In genomic region chr17:32341857-32342602, GRCh38 we compare ENCODE assay signal across 1 cellular context.
A peak's percentile ranks its signal among the peaks of the same experiment; 100 is the strongest.
TF ChIP-seq lines count a peak whose summit lies in the region.

TSS of gene C17orf75 (minus strand) at chr17:32342173. CDS start at chr17:32342139, 34 bp downstream.

TF ChIP-seq in GM23338, 12 proteins besides CTCF, POLR2A, EP300 and RAD21 (continued from another document):
- TF ChIP-seq, protein P1, sequence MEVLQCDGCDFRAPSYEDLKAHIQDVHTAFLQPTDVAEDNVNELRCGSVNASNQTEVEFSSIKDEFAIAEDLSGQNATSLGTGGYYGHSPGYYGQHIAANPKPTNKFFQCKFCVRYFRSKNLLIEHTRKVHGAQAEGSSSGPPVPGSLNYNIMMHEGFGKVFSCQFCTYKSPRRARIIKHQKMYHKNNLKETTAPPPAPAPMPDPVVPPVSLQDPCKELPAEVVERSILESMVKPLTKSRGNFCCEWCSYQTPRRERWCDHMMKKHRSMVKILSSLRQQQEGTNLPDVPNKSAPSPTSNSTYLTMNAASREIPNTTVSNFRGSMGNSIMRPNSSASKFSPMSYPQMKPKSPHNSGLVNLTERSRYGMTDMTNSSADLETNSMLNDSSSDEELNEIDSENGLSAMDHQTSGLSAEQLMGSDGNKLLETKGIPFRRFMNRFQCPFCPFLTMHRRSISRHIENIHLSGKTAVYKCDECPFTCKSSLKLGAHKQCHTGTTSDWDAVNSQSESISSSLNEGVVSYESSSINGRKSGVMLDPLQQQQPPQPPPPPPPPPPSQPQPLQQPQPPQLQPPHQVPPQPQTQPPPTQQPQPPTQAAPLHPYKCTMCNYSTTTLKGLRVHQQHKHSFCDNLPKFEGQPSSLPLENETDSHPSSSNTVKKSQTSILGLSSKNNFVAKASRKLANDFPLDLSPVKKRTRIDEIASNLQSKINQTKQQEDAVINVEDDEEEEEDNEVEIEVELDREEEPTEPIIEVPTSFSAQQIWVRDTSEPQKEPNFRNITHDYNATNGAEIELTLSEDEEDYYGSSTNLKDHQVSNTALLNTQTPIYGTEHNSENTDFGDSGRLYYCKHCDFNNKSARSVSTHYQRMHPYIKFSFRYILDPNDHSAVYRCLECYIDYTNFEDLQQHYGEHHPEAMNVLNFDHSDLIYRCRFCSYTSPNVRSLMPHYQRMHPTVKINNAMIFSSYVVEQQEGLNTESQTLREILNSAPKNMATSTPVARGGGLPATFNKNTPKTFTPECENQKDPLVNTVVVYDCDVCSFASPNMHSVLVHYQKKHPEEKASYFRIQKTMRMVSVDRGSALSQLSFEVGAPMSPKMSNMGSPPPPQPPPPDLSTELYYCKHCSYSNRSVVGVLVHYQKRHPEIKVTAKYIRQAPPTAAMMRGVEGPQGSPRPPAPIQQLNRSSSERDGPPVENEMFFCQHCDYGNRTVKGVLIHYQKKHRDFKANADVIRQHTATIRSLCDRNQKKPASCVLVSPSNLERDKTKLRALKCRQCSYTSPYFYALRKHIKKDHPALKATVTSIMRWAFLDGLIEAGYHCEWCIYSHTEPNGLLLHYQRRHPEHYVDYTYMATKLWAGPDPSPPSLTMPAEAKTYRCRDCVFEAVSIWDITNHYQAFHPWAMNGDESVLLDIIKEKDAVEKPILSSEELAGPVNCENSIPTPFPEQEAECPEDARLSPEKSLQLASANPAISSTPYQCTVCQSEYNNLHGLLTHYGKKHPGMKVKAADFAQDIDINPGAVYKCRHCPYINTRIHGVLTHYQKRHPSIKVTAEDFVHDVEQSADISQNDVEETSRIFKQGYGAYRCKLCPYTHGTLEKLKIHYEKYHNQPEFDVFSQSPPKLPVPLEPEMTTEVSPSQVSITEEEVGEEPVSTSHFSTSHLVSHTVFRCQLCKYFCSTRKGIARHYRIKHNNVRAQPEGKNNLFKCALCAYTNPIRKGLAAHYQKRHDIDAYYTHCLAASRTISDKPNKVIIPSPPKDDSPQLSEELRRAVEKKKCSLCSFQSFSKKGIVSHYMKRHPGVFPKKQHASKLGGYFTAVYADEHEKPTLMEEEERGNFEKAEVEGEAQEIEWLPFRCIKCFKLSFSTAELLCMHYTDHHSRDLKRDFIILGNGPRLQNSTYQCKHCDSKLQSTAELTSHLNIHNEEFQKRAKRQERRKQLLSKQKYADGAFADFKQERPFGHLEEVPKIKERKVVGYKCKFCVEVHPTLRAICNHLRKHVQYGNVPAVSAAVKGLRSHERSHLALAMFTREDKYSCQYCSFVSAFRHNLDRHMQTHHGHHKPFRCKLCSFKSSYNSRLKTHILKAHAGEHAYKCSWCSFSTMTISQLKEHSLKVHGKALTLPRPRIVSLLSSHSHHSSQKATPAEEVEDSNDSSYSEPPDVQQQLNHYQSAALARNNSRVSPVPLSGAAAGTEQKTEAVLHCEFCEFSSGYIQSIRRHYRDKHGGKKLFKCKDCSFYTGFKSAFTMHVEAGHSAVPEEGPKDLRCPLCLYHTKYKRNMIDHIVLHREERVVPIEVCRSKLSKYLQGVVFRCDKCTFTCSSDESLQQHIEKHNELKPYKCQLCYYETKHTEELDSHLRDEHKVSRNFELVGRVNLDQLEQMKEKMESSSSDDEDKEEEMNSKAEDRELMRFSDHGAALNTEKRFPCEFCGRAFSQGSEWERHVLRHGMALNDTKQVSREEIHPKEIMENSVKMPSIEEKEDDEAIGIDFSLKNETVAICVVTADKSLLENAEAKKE (CRISPR knock-in tag; IDR thresholded peaks at IDR 0.05), result peak; percentile 30; the same call in 1 of the 2 replicates
- TF ChIP-seq ZNF331 (CRISPR knock-in tag; IDR thresholded peaks at IDR 0.05; ENCODE audit: low read depth), result no peak
- TF ChIP-seq CREB1 (CRISPR knock-in tag; IDR thresholded peaks at IDR 0.05; ENCODE audit: low read depth), result peak; percentile 72
- TF ChIP-seq ZNF114 (CRISPR knock-in tag; IDR thresholded peaks at IDR 0.05), result no peak
- no peak for TF ChIP-seq EZH2phosphoT487 (IDR thresholded peaks at IDR 0.05; ENCODE audit: unreplicated experiment)
- TF ChIP-seq STAT1 (IDR thresholded peaks at IDR 0.05; ENCODE audit: unreplicated experiment), result no peak
- TF ChIP-seq, protein P2, sequence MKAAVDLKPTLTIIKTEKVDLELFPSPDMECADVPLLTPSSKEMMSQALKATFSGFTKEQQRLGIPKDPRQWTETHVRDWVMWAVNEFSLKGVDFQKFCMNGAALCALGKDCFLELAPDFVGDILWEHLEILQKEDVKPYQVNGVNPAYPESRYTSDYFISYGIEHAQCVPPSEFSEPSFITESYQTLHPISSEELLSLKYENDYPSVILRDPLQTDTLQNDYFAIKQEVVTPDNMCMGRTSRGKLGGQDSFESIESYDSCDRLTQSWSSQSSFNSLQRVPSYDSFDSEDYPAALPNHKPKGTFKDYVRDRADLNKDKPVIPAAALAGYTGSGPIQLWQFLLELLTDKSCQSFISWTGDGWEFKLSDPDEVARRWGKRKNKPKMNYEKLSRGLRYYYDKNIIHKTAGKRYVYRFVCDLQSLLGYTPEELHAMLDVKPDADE (IDR thresholded peaks at IDR 0.05), result peak; percentile 69; the same call in 1 of the 2 replicates
- TF ChIP-seq POLR2AphosphoS5 (IDR thresholded peaks at IDR 0.05; ENCODE audit: low read depth), result peak; percentile 73
- TF ChIP-seq NANOG (IDR thresholded peaks at IDR 0.05; ENCODE audit: borderline replicate concordance), result no peak
TF ChIP-seq in GM23338: peak in this region for 5.
